ENCODE assay signal across 8 cellular contexts in the genomic region with DNA sequence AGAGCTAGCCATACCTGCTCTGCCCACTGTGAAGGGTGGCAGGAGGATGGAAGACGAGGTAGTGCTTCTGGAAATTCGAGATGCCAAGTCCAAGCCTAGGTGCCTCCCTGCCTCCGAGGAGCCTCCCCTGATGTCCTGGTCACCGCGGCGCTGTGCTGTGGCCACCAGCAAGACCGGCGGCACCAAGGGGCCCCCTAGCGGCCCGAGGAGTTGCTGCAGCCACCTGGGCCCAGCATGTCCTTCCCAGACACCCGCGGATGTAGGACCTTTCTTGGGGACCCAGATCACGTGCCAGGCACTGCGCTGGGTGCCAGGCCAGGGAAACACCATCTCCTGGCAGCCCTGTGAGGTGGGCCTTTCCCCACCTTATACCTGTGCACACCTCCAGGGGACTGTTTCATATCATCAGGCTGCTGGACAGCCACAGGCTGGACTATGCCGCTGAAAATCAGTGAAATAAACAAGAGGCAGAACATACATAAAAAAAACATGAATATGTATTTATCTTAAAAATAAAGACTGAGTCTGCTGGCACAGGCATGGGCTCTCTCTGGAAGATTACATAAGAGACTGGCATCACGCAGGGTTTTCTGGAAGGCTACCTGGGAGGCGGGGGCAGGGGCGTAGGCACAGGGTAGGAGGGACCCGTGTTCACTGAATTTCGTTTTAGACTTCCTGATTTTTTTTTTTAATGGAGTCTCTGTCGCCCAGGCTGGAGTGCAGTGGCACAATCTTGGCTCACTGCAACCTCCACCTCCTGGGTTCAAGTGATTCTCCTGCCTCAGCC. TPM values are rescaled to one million over a fixed set of nuclear protein-coding genes. Genes with fewer than 3 reads are reported as not detected.
A peak's percentile ranks its signal among the peaks of the same experiment; 100 is the strongest.
DNase-seq lines count a peak whose midpoint lies in the region; FAIRE-seq and TF ChIP-seq lines count a peak whose summit lies in the region.

No MANE protein-coding gene starts in this region.

- in situ Hi-C loops in KBM-7 (cut with MboI; ENCODE audit: low pct_unique_long_range_greater_than_20kb, low sequenced_read_pairs) = loop anchor here (10.0 kb wide), 1 partner anchor 104 kb away; no protein-coding TSS in a partner anchor

- H3K36me3 Mint-ChIP-seq in neural crest cell (ENCODE audit: low read depth) = no peaks in the 10 kb centered on the region

- peaks cover 9% of the 10 kb centered on the region for H3K4me1 Mint-ChIP-seq in neural crest cell

- DNase-seq in AG09319 (ENCODE audit: extremely low read depth, low read depth) = no peak
- peak; percentile 78 for DNase-seq in GM19239 (ENCODE audit: insufficient read length, low spot score)
- peak; percentile 77 for DNase-seq in KBM-7
- peak; percentile 34 for DNase-seq in RCC 7860 (ENCODE audit: low spot score)
- DNase-seq in activated T-helper 1 cell treated with Interleukin-2 at 50 U/mL for 16 hours (ENCODE audit: low read depth) = peak; percentile 25
- peak; percentile 74 for DNase-seq in fibroblast of pulmonary artery (ENCODE audit: low read depth)
- DNase-seq in neural crest cell (ENCODE audit: low read depth, low spot score) = peak; percentile 78
- peak; percentile 85 for DNase-seq in superior temporal gyrus (ENCODE audit: extremely low spot score)

- TF ChIP-seq CTCF in AG09319 (IDR thresholded peaks at IDR 0.05; ENCODE audit: low read depth, low read length) (peak; percentile 100), fibroblast of pulmonary artery (IDR thresholded peaks at IDR 0.05; ENCODE audit: low read length, missing control alignments) (peak; percentile 93), neural crest cell (conservative IDR thresholded peaks at IDR 0.05) (peak; percentile 99)

- H3K27ac Mint-ChIP-seq in neural crest cell (ENCODE audit: unreplicated experiment) = no peak overlapping the region

- no peak overlapping the region for H3K4me3 ChIP-seq in fibroblast of pulmonary artery (replicated peaks; ENCODE audit: low read depth, low read length)

- no peaks in the 10 kb centered on the region for H3K9me3 Mint-ChIP-seq in neural crest cell

- no peak overlapping the region for H3K4me3 Mint-ChIP-seq in neural crest cell

- no peaks in the 10 kb centered on the region for H3K27me3 Mint-ChIP-seq in neural crest cell (ENCODE audit: low read depth)

- FAIRE-seq in GM19239 (lab: Jason Lieb, UNC) (no peak), RCC 7860 (lab: Jason Lieb, UNC) (no peak)

RNA-seq across cellular contexts. Expression of gene HHIPL1, which starts 15.9 kb away (rescaled TPM):
- 2.3 and 2.5 TPM in 2 replicates for total RNA-seq in neural crest cell

RNA-seq across cellular contexts. Expression of gene CCDC85C, which starts 25.0 kb away (rescaled TPM):
- total RNA-seq in neural crest cell = 31.4 and 32.3 TPM in 2 replicates

RNA-seq across cellular contexts. Expression of gene CYP46A1, which starts 55.1 kb away (rescaled TPM):
- total RNA-seq in neural crest cell = 3.0 and 3.6 TPM in 2 replicates
